In genomic region chr3:192918275-192918588, GRCh38 we compare ENCODE assay signal across 8 cellular contexts. TPM values are rescaled to one million over a fixed set of nuclear protein-coding genes. Genes with fewer than 3 reads are reported as not detected.
DNase-seq lines count a peak whose midpoint lies in the region; ATAC-seq and TF ChIP-seq lines count a peak whose summit lies in the region.

No MANE protein-coding gene starts in this region.

- H3K27me3 ChIP-seq in CD8-positive, alpha-beta T cell (ENCODE audit: insufficient read depth, low read length) = no peaks in the 10 kb centered on the region
- peaks cover 9% of the 10 kb centered on the region; the same call in 1 of the 2 replicates for H3K27me3 ChIP-seq in OCI-LY1 (ENCODE audit: insufficient read depth, low read length)
- H3K27me3 ChIP-seq in neuronal stem cell (ENCODE audit: control insufficient read depth in 3 of 3, insufficient read depth in 3 of 3, low read depth in 1 of 3, low read length in 3 of 3) = peaks cover 0 to 7% (median 0%) of the 10 kb centered on the region in 3 experiments

- no peak overlapping the region for H3K14ac ChIP-seq in neuronal stem cell (ENCODE audit: low read length)

- peaks cover 23% of the 10 kb centered on the region for H3K4me1 Mint-ChIP-seq in CD8-positive, alpha-beta T cell (ENCODE audit: low read depth)
- H3K4me1 Mint-ChIP-seq in endothelial cell (ENCODE audit: unreplicated experiment) = peaks cover 9% of the 10 kb centered on the region

- no peak overlapping the region for H2BK5ac ChIP-seq in neuronal stem cell (ENCODE audit: low read length)

- no peak for ATAC-seq in CD8-positive, alpha-beta T cell
- ATAC-seq in GM18519 (IDR thresholded peaks at IDR 0.05; ENCODE audit: low FRiP score, unreplicated experiment) = no peak
- no peak for ATAC-seq in HG02870 (IDR thresholded peaks at IDR 0.05; ENCODE audit: unreplicated experiment)

- no CpG with 5 or more reads among the region's 13 CpGs for WGBS in neuronal stem cell (ENCODE audit: extremely low coverage in 2 of 2, insufficient read length in 2 of 2, insufficient replicate concordance in 1 of 2), 2 donors

- no peaks in the 10 kb centered on the region for H4K20me1 ChIP-seq in OCI-LY1 (ENCODE audit: insufficient read depth, low read length)

- no peak overlapping the region for H3K4ac ChIP-seq in neuronal stem cell (ENCODE audit: low read length)

- no peaks in the 10 kb centered on the region for H3K79me2 ChIP-seq in OCI-LY1 (ENCODE audit: insufficient read depth, low read length)

- H2BK12ac ChIP-seq in neuronal stem cell (ENCODE audit: low read length) = no peak overlapping the region

- no peak overlapping the region for H2BK15ac ChIP-seq in neuronal stem cell (ENCODE audit: low read length)

- H4K8ac ChIP-seq in neuronal stem cell (ENCODE audit: low read depth, low read length) = no peak overlapping the region

- H3K23ac ChIP-seq in neuronal stem cell (ENCODE audit: low read depth, low read length, poor library complexity) = peak overlapping the region; percentile 94

- peak overlapping the region; percentile 86 for H3K27ac Mint-ChIP-seq in CD8-positive, alpha-beta T cell
- peak overlapping the region; percentile 64 for H3K27ac Mint-ChIP-seq in endothelial cell (ENCODE audit: unreplicated experiment)

- in situ Hi-C loops in GM13977 (cut with MboI; ENCODE audit: low pct_unique_long_range_greater_than_20kb, low sequenced_read_pairs, unreplicated experiment) = loop anchor here (10.0 kb wide), 1 partner anchor 103 kb away; no protein-coding TSS in a partner anchor

- H2AK5ac ChIP-seq in neuronal stem cell (ENCODE audit: low read depth, low read length) = no peak overlapping the region

- peak overlapping the region; percentile 38 for H3K27ac ChIP-seq in CD8-positive, alpha-beta T cell (ENCODE audit: low read depth, low read length)
- H3K27ac ChIP-seq in OCI-LY1 (ENCODE audit: low read depth, low read length, poor library complexity, severe bottlenecking) = no peak overlapping the region
- H3K27ac ChIP-seq in neuronal stem cell (replicated peaks; ENCODE audit: low read length) = peak overlapping the region; percentile 68

- no peak overlapping the region for H4K91ac ChIP-seq in neuronal stem cell (ENCODE audit: low read depth, low read length, poor library complexity)

- CTCF ChIA-PET in CD8-positive, alpha-beta T cell (lab: Charles Lee) = no interaction called here

- H3K4me3 Mint-ChIP-seq in CD8-positive, alpha-beta T cell = peak overlapping the region; percentile 86
- H3K4me3 Mint-ChIP-seq in endothelial cell (ENCODE audit: unreplicated experiment) = peak overlapping the region; percentile 96

- H3K9ac ChIP-seq in OCI-LY1 (ENCODE audit: low read length) = no peak overlapping the region
- H3K9ac ChIP-seq in neuronal stem cell (ENCODE audit: low read depth, low read length, poor library complexity) = peak overlapping the region; percentile 98

- no peak for TF ChIP-seq CTCF in CD8-positive, alpha-beta T cell (IDR thresholded peaks at IDR 0.05)
- TF ChIP-seq CTCF in OCI-LY1 (IDR thresholded peaks at IDR 0.05; ENCODE audit: low read length) (no peak), endothelial cell (IDR thresholded peaks at IDR 0.05; ENCODE audit: unreplicated experiment) (no peak), GM13977 (IDR thresholded peaks at IDR 0.05; ENCODE audit: extremely low read depth, insufficient read depth, missing control alignments) (no peak)

- H3K79me1 ChIP-seq in neuronal stem cell (ENCODE audit: low read depth, low read length) = no peaks in the 10 kb centered on the region

- H2BK120ac ChIP-seq in neuronal stem cell (ENCODE audit: low read depth, low read length) = no peak overlapping the region

- H3K9me2 ChIP-seq in OCI-LY1 (ENCODE audit: low read depth, low read length) = no peaks in the 10 kb centered on the region

- H2AFZ ChIP-seq in OCI-LY1 (ENCODE audit: low read length) (no peak overlapping the region), neuronal stem cell (ENCODE audit: low read length) (peak overlapping the region; percentile 94)

- H3K4me1 ChIP-seq in CD8-positive, alpha-beta T cell (ENCODE audit: insufficient read depth, low read length) = peaks cover 5% of the 10 kb centered on the region
- H3K4me1 ChIP-seq in OCI-LY1 (ENCODE audit: insufficient read depth, low read length, severe bottlenecking) = no peaks in the 10 kb centered on the region
- H3K4me1 ChIP-seq in neuronal stem cell (ENCODE audit: control insufficient read depth in 2 of 2, insufficient read depth in 1 of 2, low read depth in 1 of 2, low read length in 2 of 2) = peaks cover 14 to 15% of the 10 kb centered on the region in 2 donors

- H3K9me3 ChIP-seq in CD8-positive, alpha-beta T cell (ENCODE audit: low read length) = no peaks in the 10 kb centered on the region
- no peaks in the 10 kb centered on the region for H3K9me3 ChIP-seq in OCI-LY1 (ENCODE audit: low read length)
- H3K9me3 ChIP-seq in neuronal stem cell (replicated peaks in 1 of 2; ENCODE audit: control insufficient read depth in 2 of 2, insufficient read depth in 1 of 2, low read depth in 1 of 2, low read length in 2 of 2) = no peaks in the 10 kb centered on the region

- H3K36me3 ChIP-seq in CD8-positive, alpha-beta T cell (ENCODE audit: insufficient read depth, low read length) = no peaks in the 10 kb centered on the region
- H3K36me3 ChIP-seq in OCI-LY1 (ENCODE audit: insufficient read depth, low read length) = no peaks in the 10 kb centered on the region
- H3K36me3 ChIP-seq in neuronal stem cell (replicated peaks in 1 of 2; ENCODE audit: control insufficient read depth in 2 of 2, insufficient read depth in 2 of 2, low read length in 2 of 2) = no peaks in the 10 kb centered on the region

- no peaks in the 10 kb centered on the region for H3K9me3 Mint-ChIP-seq in CD8-positive, alpha-beta T cell
- H3K9me3 Mint-ChIP-seq in endothelial cell (ENCODE audit: unreplicated experiment) = no peaks in the 10 kb centered on the region

- no peaks in the 10 kb centered on the region for H3K36me3 Mint-ChIP-seq in CD8-positive, alpha-beta T cell
- H3K36me3 Mint-ChIP-seq in endothelial cell (ENCODE audit: low read depth, unreplicated experiment) = peaks cover 4% of the 10 kb centered on the region

- H3K4me2 ChIP-seq in OCI-LY1 (ENCODE audit: low read length) = peak overlapping the region; percentile 6; the same call in 1 of the 2 replicates
- H3K4me2 ChIP-seq in neuronal stem cell (ENCODE audit: insufficient read depth, low read length, poor library complexity, severe bottlenecking) = peak overlapping the region; percentile 84

- DNase-seq in CD8-positive, alpha-beta T cell = no peak
- DNase-seq in endothelial cell (ENCODE audit: low spot score) = no peak
- no peak for DNase-seq in neuronal stem cell (ENCODE audit: low spot score)
- DNase-seq in GM13977 (ENCODE audit: low spot score) = no peak
- DNase-seq in NCI-H2171 treated with DMSO at 0.1 percent for 48 hours (lab: John Stamatoyannopoulos, UW) = no peak

- H3K27me3 Mint-ChIP-seq in CD8-positive, alpha-beta T cell (ENCODE audit: low read depth) = peaks cover 57% of the 10 kb centered on the region
- peaks cover 5% of the 10 kb centered on the region for H3K27me3 Mint-ChIP-seq in endothelial cell (ENCODE audit: unreplicated experiment)

- H3K18ac ChIP-seq in neuronal stem cell (ENCODE audit: low read length) = peak overlapping the region; percentile 7

- intact Hi-C loops in CD8-positive, alpha-beta T cell (cut with DNase I, micrococcal nuclease) = loop anchor here in 1 of 2 experiments (10.0 kb wide), 1 partner anchor 103 kb away; no protein-coding TSS in a partner anchor

- no peaks in the 10 kb centered on the region for H3F3A ChIP-seq in OCI-LY1 (ENCODE audit: insufficient read depth, low read length)

- H3K4me3 ChIP-seq in CD8-positive, alpha-beta T cell (ENCODE audit: low read depth, low read length) = peak overlapping the region; percentile 52
- H3K4me3 ChIP-seq in OCI-LY1 (ENCODE audit: low read depth, low read length, poor library complexity, severe bottlenecking) (peak overlapping the region; percentile 39), neuronal stem cell (ENCODE audit: low read length in 2 of 2) (peak overlapping the region; percentile 83 to 92)

- POLR2A ChIA-PET in CD8-positive, alpha-beta T cell (lab: Charles Lee) = no interaction called here

RNA-seq across cellular contexts. Expression of gene MB21D2, which starts 0.6 kb away (rescaled TPM):
- 1 to 10 TPM; 1.2 to 1.4 TPM for total RNA-seq in CD8-positive, alpha-beta T cell
- 4.3 TPM for total RNA-seq in endothelial cell (ENCODE audit: unreplicated experiment)
- polyA plus RNA-seq in neuronal stem cell (2013, experiment 1 of 2) = 4.0 TPM
- 4.1 TPM for polyA plus RNA-seq in neuronal stem cell (2013, experiment 2 of 2)
